Comparison of ENCODE assay signal across 8 cellular contexts in the genomic region with DNA sequence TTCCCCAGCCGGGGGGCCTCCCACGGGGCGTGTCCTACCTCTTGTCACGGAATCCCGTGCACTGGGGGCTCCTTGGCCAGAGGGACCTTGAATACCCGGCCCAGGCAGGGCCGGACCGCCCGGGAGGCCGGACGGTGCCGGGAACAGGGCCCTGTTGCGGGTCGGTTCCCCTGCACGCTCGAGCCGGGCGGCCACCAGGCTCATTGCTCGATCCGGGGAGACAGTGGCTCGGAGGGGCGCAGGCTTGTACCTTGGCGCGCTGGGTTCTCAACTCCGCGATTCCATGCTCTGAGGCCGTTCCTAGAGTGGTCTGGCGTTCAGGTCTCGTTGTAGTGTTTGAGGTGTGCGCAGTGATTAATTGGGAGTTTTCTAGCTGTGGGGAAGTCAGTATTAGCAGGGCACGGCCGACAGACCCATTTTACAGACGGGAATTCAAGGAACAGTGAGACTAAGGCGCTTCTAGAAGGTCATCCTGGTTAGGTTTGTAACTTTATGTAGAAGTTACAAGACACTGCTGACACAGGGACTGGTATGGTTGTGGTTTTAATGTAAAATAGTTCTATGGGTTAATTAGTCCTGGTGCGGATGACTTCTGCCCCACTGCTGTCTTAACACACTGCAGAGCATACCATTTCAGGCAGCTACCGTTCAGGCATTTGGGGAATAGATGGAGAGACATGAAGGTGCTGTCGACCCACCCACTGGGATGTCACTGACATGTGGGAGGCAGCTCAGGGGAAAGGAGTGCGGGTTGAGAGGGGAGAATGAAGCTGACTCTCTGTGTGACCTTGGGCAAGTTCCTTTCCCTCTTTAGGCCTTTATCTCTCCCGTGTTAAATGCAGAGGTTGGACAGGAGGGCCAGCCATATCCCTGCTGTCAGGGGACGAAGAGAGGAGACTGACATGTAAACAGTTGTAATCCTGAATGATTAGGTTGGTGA. TPM values are rescaled to one million over a fixed set of nuclear protein-coding genes. Genes with fewer than 3 reads are reported as not detected.
DNase-seq lines count a peak whose midpoint lies in the region; ATAC-seq and TF ChIP-seq lines count a peak whose summit lies in the region.

No MANE protein-coding gene starts in this region.

- no peaks in the 10 kb centered on the region for H3K27me3 ChIP-seq in HUES64 (ENCODE audit: insufficient read depth, low read length)
- H3K27me3 ChIP-seq in body of pancreas = no peaks in the 10 kb centered on the region
- no peaks in the 10 kb centered on the region for H3K27me3 ChIP-seq in left lung
- no peaks in the 10 kb centered on the region for H3K27me3 ChIP-seq in testis

- H3K4me3 ChIP-seq in HUES64 (ENCODE audit: low read length) (peak overlapping the region; percentile 97), body of pancreas (peak overlapping the region; percentile 80 to 95), left lung (peak overlapping the region; percentile 91 to 97), testis (peak overlapping the region; percentile 99 to 100)

- no peak for TF ChIP-seq CTCF in body of pancreas (IDR thresholded peaks at IDR 0.05)
- TF ChIP-seq CTCF in left lung (IDR thresholded peaks at IDR 0.05) = no peak
- TF ChIP-seq CTCF in testis (IDR thresholded peaks at IDR 0.05) = no peak

- H3K4me1 ChIP-seq in HUES64 (ENCODE audit: insufficient read depth, low read length) = peaks cover 7% of the 10 kb centered on the region; the same call in 1 of the 2 replicates
- peaks cover 51% of the 10 kb centered on the region for H3K4me1 ChIP-seq in body of pancreas
- peaks cover 7 to 49% of the 10 kb centered on the region in 2 donors for H3K4me1 ChIP-seq in left lung
- H3K4me1 ChIP-seq in testis = peaks cover 38% of the 10 kb centered on the region

- H3K9me3 ChIP-seq in HUES64 (ENCODE audit: insufficient read depth, low read depth, low read length) (no peaks in the 10 kb centered on the region), body of pancreas (no peaks in the 10 kb centered on the region), left lung (no peaks in the 10 kb centered on the region), testis (no peaks in the 10 kb centered on the region)

- H3K36me3 ChIP-seq in HUES64 (ENCODE audit: insufficient read depth, low read length) (peaks cover 6% of the 10 kb centered on the region; the same call in 1 of the 2 replicates), body of pancreas (replicated peaks in 1 of 2; ENCODE audit: insufficient read depth in 1 of 2, low read depth in 2 of 2) (no peaks in the 10 kb centered on the region), left lung (peaks cover 0 to 7% of the 10 kb centered on the region in 2 donors), testis (ENCODE audit: low read depth, missing control alignments) (no peaks in the 10 kb centered on the region)

- TF ChIP-seq POLR2A in body of pancreas (IDR thresholded peaks at IDR 0.05) = no peak
- TF ChIP-seq POLR2A in testis (IDR thresholded peaks at IDR 0.05) = no peak

- H3K27ac ChIP-seq in HUES64 (ENCODE audit: low read depth, low read length) (peak overlapping the region; percentile 70), body of pancreas (peak overlapping the region; percentile 75 to 96 (median 93)), left lung (peak overlapping the region in 1 of 2 donors; percentile 87), testis (peak overlapping the region; percentile 93 to 96)

- DNase-seq in activated CD4-positive, CD25-positive, alpha-beta regulatory T cell treated with anti-CD3 and anti-CD28 coated beads, Interleukin-2, amount 50 U/mL, for 72 hours = no peak
- DNase-seq in body of pancreas = no peak
- DNase-seq in left lung = no peak
- DNase-seq in testis = peak; percentile 30
- DNase-seq in EL = no peak
- DNase-seq in COR-L47 (lab: John Stamatoyannopoulos, UW) = no peak

- intact Hi-C loops in body of pancreas (cut with DNase I) (no loop called here), left lung (cut with DNase I) (no loop called here), testis (cut with DNase I; ENCODE audit: low total_unique reads) (no loop called here)

- H3K9ac ChIP-seq in HUES64 (ENCODE audit: low read depth, low read length) = peak overlapping the region; percentile 95

- ATAC-seq in activated CD4-positive, CD25-positive, alpha-beta regulatory T cell treated with anti-CD3 and anti-CD28 coated beads, Interleukin-2, amount 50 U/mL, for 24 hours = peak; percentile 9 to 10
- ATAC-seq in body of pancreas (peak; percentile 2), left lung (peak; percentile 22)

- WGBS in HUES64 = 5% methylated on average over 40 of the region's 40 CpGs
- 1 to 3% methylated on average over 10 to 35 of the region's 40 CpGs for WGBS in body of pancreas, 2 donors
- WGBS in testis, 2 donors = 1 to 6% methylated on average over 10 to 40 of the region's 40 CpGs

RNA-seq across cellular contexts. Expression of a gene that starts 0.6 kb away (rescaled TPM):
- 76.5 TPM for polyA plus RNA-seq in HUES64 (2013, experiment 1 of 2)
- polyA plus RNA-seq in HUES64 (2013, experiment 2 of 2) = 67.8 TPM
- 10 to 100 TPM; 37.1 to 48.5 TPM for total RNA-seq in body of pancreas
- total RNA-seq in left lung = 100 to 1,000 TPM; 113 to 118 TPM
- 100 to 1,000 TPM; 198 to 204 TPM for total RNA-seq in testis
- 179 TPM for polyA plus RNA-seq in testis (ENCODE audit: insufficient read depth, low read depth, low replicate concordance)

RNA-seq across cellular contexts. Expression of a gene that starts 9.9 kb away (rescaled TPM):
- 0.30 TPM for polyA plus RNA-seq in HUES64 (2013, experiment 1 of 2)
- polyA plus RNA-seq in HUES64 (2013, experiment 2 of 2) = 2.0 TPM
- not detected for total RNA-seq in body of pancreas
- 10 to 100 TPM; 20.2 to 27.6 TPM for total RNA-seq in left lung
- 1 to 10 TPM; 1.1 to 1.2 TPM for total RNA-seq in testis
- polyA plus RNA-seq in testis (ENCODE audit: insufficient read depth, low read depth, low replicate concordance) = 2.9 TPM

RNA-seq across cellular contexts. Expression of a gene that starts 13.7 kb away (rescaled TPM):
- not detected for polyA plus RNA-seq in HUES64 (2013, experiment 1 of 2)
- not detected for polyA plus RNA-seq in HUES64 (2013, experiment 2 of 2)
- not detected for total RNA-seq in body of pancreas
- not detected for total RNA-seq in left lung
- total RNA-seq in testis = not detected
- not detected for polyA plus RNA-seq in testis (ENCODE audit: insufficient read depth, low read depth, low replicate concordance)

RNA-seq across cellular contexts. Expression of a gene that starts 41.4 kb away (rescaled TPM):
- polyA plus RNA-seq in HUES64 (2013, experiment 1 of 2) = 64.5 TPM
- polyA plus RNA-seq in HUES64 (2013, experiment 2 of 2) = 68.9 TPM
- total RNA-seq in body of pancreas (10 to 100 TPM in 1 of 2 donors, 1 to 10 TPM in 1; 5.4 to 24.1 TPM), left lung (100 to 1,000 TPM; 248 to 569 TPM), testis (10 to 100 TPM in 1 of 2 donors, 1 to 10 TPM in 1; 9.4 to 43.9 TPM)
- polyA plus RNA-seq in testis (ENCODE audit: insufficient read depth, low read depth, low replicate concordance) = 42.9 TPM

RNA-seq across cellular contexts. Expression of a gene that starts 45.5 kb away (rescaled TPM):
- 6.9 TPM for polyA plus RNA-seq in HUES64 (2013, experiment 1 of 2)
- polyA plus RNA-seq in HUES64 (2013, experiment 2 of 2) = 7.2 TPM
- total RNA-seq in body of pancreas (10 to 100 TPM in 1 of 2 donors, 1 to 10 TPM in 1; 8.9 to 11.9 TPM), left lung (10 to 100 TPM; 13.2 to 18.7 TPM), testis (1 to 10 TPM; 9.1 to 9.7 TPM)
- 10.1 TPM for polyA plus RNA-seq in testis (ENCODE audit: insufficient read depth, low read depth, low replicate concordance)

Comparison
In these comparisons a context has a peak if more than half of its experiments do, and no peak if none do; other contexts are left out.
1. RNA of a gene that starts 9.9 kb away (total RNA-seq): 20.2 to 27.6 TPM in left lung; 1.1 to 1.2 TPM in testis and not detected in body of pancreas; every median in the first group is over 4 times any median in the second.
2. Peak in every context shown above with its lines, with median percentiles within 50 percentile points of each other: ATAC-seq and H3K4me3 ChIP-seq.